In genomic region chr17:49788443-49789277, GRCh38 we compare ENCODE assay signal across 8 cellular contexts. TPM values are rescaled to one million over a fixed set of nuclear protein-coding genes. Genes with fewer than 3 reads are reported as not detected.
DNase-seq lines count a peak whose midpoint lies in the region; ATAC-seq, FAIRE-seq and TF ChIP-seq lines count a peak whose summit lies in the region.

Gene KAT7 (plus strand): TSS chr17:49788681. CDS start chr17:49788835, 154 bp downstream.

- H3K27me3 ChIP-seq in HepG2 (ENCODE audit: control insufficient read depth in 1 of 2, insufficient read depth in 2 of 2, low read length in 2 of 2), result no peaks in the 10 kb centered on the region

- peak; percentile 98 for FAIRE-seq in HepG2 (lab: Jason Lieb, UNC)

- peaks cover 16 to 29% of the 10 kb centered on the region in 2 experiments for H3K36me3 ChIP-seq in HepG2 (replicated peaks in 1 of 2; ENCODE audit: control insufficient read depth in 1 of 2, insufficient read depth in 2 of 2, low read length in 2 of 2)

- peak within 1 kb of the TSS; percentile 93 for H3K4me2 ChIP-seq in HepG2 (ENCODE audit: low read depth, low read length)

- peak; percentile 47; the same call in 1 of the 2 replicates for TF ChIP-seq RAD21 in HepG2 (CRISPR knock-in tag; IDR thresholded peaks at IDR 0.05)

- WGBS in HepG2 (ENCODE audit: low lambda C conversion rate), result under 1% methylated on average over 42 of the region's 63 CpGs

- peak within 1 kb of the TSS; percentile 100 for H3K9ac ChIP-seq in HepG2 (ENCODE audit: insufficient read depth, low read depth, low read length)

- TF ChIP-seq EP300 in HepG2 (IDR thresholded peaks at IDR 0.05; ENCODE audit: low read depth in 2 of 2, low read length in 2 of 2) (no peak; a peak in 1 of 4 replicates), HepG2 (CRISPR knock-in tag; IDR thresholded peaks at IDR 0.05; ENCODE audit: borderline replicate concordance) (no peak; the same call in 1 of the 2 replicates)

- peak within 1 kb of the TSS; percentile 95 for H3K27ac Mint-ChIP-seq in activated CD4-positive, alpha-beta memory T cell treated with anti-CD3 and anti-CD28 coated beads for 36 hours

- peak; percentile 89 for ATAC-seq in GM19438 (IDR thresholded peaks at IDR 0.05; ENCODE audit: low read depth, unreplicated experiment)
- peak; percentile 47 for ATAC-seq in HG03575 (IDR thresholded peaks at IDR 0.05; ENCODE audit: extremely low read depth, insufficient number of reproducible peaks, low FRiP score, unreplicated experiment)
- peak; percentile 98 for ATAC-seq in HepG2

- H3K27ac ChIP-seq in HepG2 (ENCODE audit: extremely low read length, insufficient read depth, low read length), result peak within 1 kb of the TSS; percentile 98

- H4K20me1 ChIP-seq in HepG2 (ENCODE audit: insufficient read depth, low read length), result peaks cover 21% of the 10 kb centered on the region

- H3K9me3 Mint-ChIP-seq in activated CD4-positive, alpha-beta memory T cell treated with anti-CD3 and anti-CD28 coated beads for 36 hours, result no peaks in the 10 kb centered on the region

- no peak within 1 kb of the TSS for H2AFZ ChIP-seq in HepG2 (ENCODE audit: low read length)

- peaks cover 51% of the 10 kb centered on the region for H3K4me1 Mint-ChIP-seq in activated CD4-positive, alpha-beta memory T cell treated with anti-CD3 and anti-CD28 coated beads for 36 hours (ENCODE audit: low read depth)

- peaks cover 33% of the 10 kb centered on the region for H3K36me3 Mint-ChIP-seq in activated CD4-positive, alpha-beta memory T cell treated with anti-CD3 and anti-CD28 coated beads for 36 hours

- H3K4me3 Mint-ChIP-seq in activated CD4-positive, alpha-beta memory T cell treated with anti-CD3 and anti-CD28 coated beads for 36 hours, result peak within 1 kb of the TSS; percentile 91

- peaks cover 44% of the 10 kb centered on the region for H3K79me2 ChIP-seq in HepG2 (ENCODE audit: insufficient read depth, low read length)

- peak; percentile 100 for DNase-seq in CD1c-positive myeloid dendritic cell (ENCODE audit: extremely low spot score)
- peak; percentile 100 for DNase-seq in NCI-H82 treated with DMSO at 0.1 percent for 48 hours (lab: John Stamatoyannopoulos, UW; ENCODE audit: unreplicated experiment)
- DNase-seq in activated CD4-positive, alpha-beta memory T cell treated with anti-CD3 and anti-CD28 coated beads for 36 hours, result peak; percentile 99
- peak; percentile 99 to 100 for DNase-seq in dermis microvascular lymphatic vessel endothelial cell (ENCODE audit: low read depth in 2 of 2)
- DNase-seq in HepG2 (ENCODE audit: low spot score), result peak; percentile 99
- peak; percentile 97 for DNase-seq in stimulated activated CD4-positive, alpha-beta T cell treated with anti-CD3 and anti-CD28 coated beads, Interleukin-4, amount 100 ng/mL, for 1 hour

- in situ Hi-C loops in HepG2 (cut with HindIII; ENCODE audit: extremely low pct_ligation_motif_present, low pct_unique_long_range_greater_than_20kb), result loop anchor here (5.0 kb wide), 1 partner anchor 221 kb away; no protein-coding TSS in a partner anchor

- TF ChIP-seq POLR2A in HepG2 (IDR thresholded peaks at IDR 0.05; ENCODE audit: insufficient read depth in 1 of 2, low read depth in 2 of 2, low read length in 2 of 2), result peak; percentile 94 to 99

- intact Hi-C loops in activated CD4-positive, alpha-beta memory T cell treated with anti-CD3 and anti-CD28 coated beads for 36 hours (cut with micrococcal nuclease), result loop anchor here (1.0 to 10.0 kb wide), 8 partner anchors 24 to 374 kb away; partner anchors contain the start of genes FAM117A, PHB1 and SPOP
- intact Hi-C loops in HepG2 (cut with micrococcal nuclease; ENCODE audit: unreplicated experiment), result loop anchor here (1.0 kb wide), 2 partner anchors 24 to 80 kb away; partner anchors contain the start of gene FAM117A

- H3K4me3 ChIP-seq in HepG2 (replicated peaks in 1 of 3; ENCODE audit: insufficient read depth in 1 of 3, low read depth in 2 of 3, low read length in 3 of 3), result peak within 1 kb of the TSS; percentile 82 to 100 (median 97)

- H3K9me3 ChIP-seq in HepG2 (ENCODE audit: low read length), result no peaks in the 10 kb centered on the region

- POLR2A ChIA-PET in activated CD4-positive, alpha-beta memory T cell treated with anti-CD3 and anti-CD28 coated beads for 36 hours (lab: Charles Lee), result interaction anchor here (0.5 to 2.7 kb wide), 16 partner anchors 12 to 173 kb away, joined by 3 to 17 read pairs (median 4); partner anchors contain the start of genes FAM117A and SLC35B1
- POLR2A ChIA-PET in HepG2 (lab: Yijun Ruan, JAX), result interaction anchor here (0.7 to 3.7 kb wide), 18 partner anchors 10 to 904 kb away, joined by 3 to 63 read pairs (median 4); partner anchors contain the start of genes FAM117A, PHB1, SLC35B1 and SPOP

- BruUV-seq in HepG2 (replicated peaks; lab: Mats Ljungman, UMichigan), result TSS peak; percentile 88

- CTCF ChIA-PET in activated CD4-positive, alpha-beta memory T cell treated with anti-CD3 and anti-CD28 coated beads for 36 hours (lab: Charles Lee), result interaction anchor here (1.1 to 2.6 kb wide), 5 partner anchors 45 to 208 kb away, joined by 3 to 28 read pairs (median 4); partner anchors contain the start of gene SLC35B1
- CTCF ChIA-PET in HepG2 (lab: Yijun Ruan, JAX; ENCODE audit: low intra/inter-chr PET ratio, low total read pairs), result interaction anchor here (1.2 kb wide), 1 partner anchor 221 kb away, joined by 3 read pairs; no protein-coding TSS in a partner anchor

- no peak; the same call in 1 of the 2 replicates for TF ChIP-seq CTCF in HepG2 (CRISPR knock-in tag; IDR thresholded peaks at IDR 0.05)

- H3K27me3 Mint-ChIP-seq in activated CD4-positive, alpha-beta memory T cell treated with anti-CD3 and anti-CD28 coated beads for 36 hours, result no peaks in the 10 kb centered on the region

- peaks cover 26% of the 10 kb centered on the region for H3K4me1 ChIP-seq in HepG2 (ENCODE audit: insufficient read depth, low read length)

TF ChIP-seq in HepG2, 621 proteins besides CTCF, POLR2A, EP300 and RAD21 (continues in another document):
- TF ChIP-seq TBL1XR1 (IDR thresholded peaks at IDR 0.05; ENCODE audit: borderline replicate concordance, low read length, partially characterized antibody) (peak; percentile 32), PRMT3 (CRISPR knock-in tag; IDR thresholded peaks at IDR 0.05; ENCODE audit: borderline replicate concordance, low read depth) (no peak), ZNF276 (CRISPR knock-in tag; IDR thresholded peaks at IDR 0.05; ENCODE audit: low read depth) (peak; percentile 91; the same call in 1 of the 2 replicates), PHF20 (CRISPR knock-in tag; IDR thresholded peaks at IDR 0.05) (peak; percentile 97), ZNF264 (CRISPR knock-in tag; IDR thresholded peaks at IDR 0.05) (peak; percentile 6; the same call in 1 of the 2 replicates)

RNA-seq across cellular contexts. Expression of gene KAT7, which starts in this region (rescaled TPM):
- 10 to 100 TPM; 60.5 to 65.8 TPM for total RNA-seq in activated CD4-positive, alpha-beta memory T cell treated with anti-CD3 and anti-CD28 coated beads for 36 hours
- total RNA-seq in dermis microvascular lymphatic vessel endothelial cell (27.1 and 32.6 TPM in 2 replicates), HepG2 (2016; rRNA removed; fragmentation: Illumina TruSeq; extraction: Trizol) (39.2 and 43.8 TPM in 2 replicates)
- total RNA-seq in HepG2 (2016; cell fraction: cytosol; rRNA removed; fragmentation: Illumina TruSeq; extraction: Trizol; ENCODE audit: low read depth), result 7.5 and 9.1 TPM in 2 replicates
- 38.8 and 41.1 TPM in 2 replicates for total RNA-seq in HepG2 (2016; cell fraction: insoluble cytoplasmic fraction; rRNA removed; fragmentation: Illumina TruSeq; extraction: Trizol)
- total RNA-seq in HepG2 (2016; cell fraction: membrane; rRNA removed; fragmentation: Illumina TruSeq; extraction: Trizol), result 14.7 and 17.3 TPM in 2 replicates
- 47.4 and 58.4 TPM in 2 replicates for total RNA-seq in HepG2 (2016; cell fraction: nucleus; rRNA removed; fragmentation: Illumina TruSeq; extraction: Trizol)
- 17.2 and 21.2 TPM in 2 replicates for polyA plus RNA-seq in HepG2 (2011; rRNA removed)
- polyA plus RNA-seq in HepG2 (2011; cell fraction: cytosol; rRNA removed), result 11.2 and 13.2 TPM in 2 replicates
- polyA plus RNA-seq in HepG2 (2011; cell fraction: nucleus; rRNA removed), result 21.2 and 24.5 TPM in 2 replicates
- 16.5 and 22.9 TPM in 2 replicates for polyA plus RNA-seq in HepG2 (2012)
- polyA plus RNA-seq in HepG2 (2016; cell fraction: cytosol; fragmentation: Illumina TruSeq; extraction: Trizol; ENCODE audit: low read depth), result 1.2 and 1.6 TPM in 2 replicates
- 35.8 and 38.8 TPM in 2 replicates for polyA plus RNA-seq in HepG2 (2016; cell fraction: insoluble cytoplasmic fraction; fragmentation: Illumina TruSeq; extraction: Trizol; ENCODE audit: low read depth)
- polyA plus RNA-seq in HepG2 (2016; cell fraction: membrane; fragmentation: Illumina TruSeq; extraction: Trizol; ENCODE audit: low read depth), result 5.3 and 5.7 TPM in 2 replicates
- 32.7 and 33.9 TPM in 2 replicates for polyA plus RNA-seq in HepG2 (2016; cell fraction: nucleus; fragmentation: Illumina TruSeq; extraction: Trizol; ENCODE audit: insufficient read depth, low read depth)
- 35.4 and 40.6 TPM in 2 replicates for polyA minus RNA-seq in HepG2 (2011; rRNA and poly(A)+ RNA removed; ENCODE audit: low replicate concordance)
- polyA minus RNA-seq in HepG2 (2011; cell fraction: cytosol; rRNA and poly(A)+ RNA removed), result 20.4 and 21.7 TPM in 2 replicates
- 84.9 and 89.1 TPM in 2 replicates for polyA minus RNA-seq in HepG2 (2011; cell fraction: nucleus; rRNA and poly(A)+ RNA removed)

Comparison
In these comparisons a context has a peak if more than half of its experiments do, and no peak if none do; other contexts are left out.
1. Peak in every context shown above with its lines: DNase-seq, ATAC-seq, H3K4me3 ChIP-seq and H3K27ac ChIP-seq.
2. ATAC-seq: peak in every context shown above with its lines; median percentile 98 in HepG2; 89 in GM19438; 47 in HG03575.